ENCODE assay signal across 1 cellular context in genomic region chr4:8831221-8832129, GRCh38.
TF ChIP-seq lines count a peak whose summit lies in the region.

No MANE protein-coding gene starts in this region.

TF ChIP-seq in K562, 482 proteins besides CTCF, POLR2A, EP300 and RAD21 (continued from another document):
- no peak for TF ChIP-seq E2F8 (IDR thresholded peaks at IDR 0.05; ENCODE audit: low read depth, partially characterized antibody)
TF ChIP-seq in K562: peak in this region for 1.
